Comparison of ENCODE assay signal across 21 cellular contexts in genomic region chr20:33524261-33524660, GRCh38. TPM values are rescaled to one million over a fixed set of nuclear protein-coding genes. Genes with fewer than 3 reads are reported as not detected.
DNase-seq lines count a peak whose midpoint lies in the region; ATAC-seq and TF ChIP-seq lines count a peak whose summit lies in the region.
"Had no signal": no experiment of that assay in that cellular context is flagged by ENCODE, and none has a peak within 500 bp of the region (broad histone marks: within the 10 kb centered on the region; RNA-seq: fewer than 3 reads in every experiment).

No MANE protein-coding gene starts in this region.

- H3K9ac ChIP-seq in Karpas-422 (ENCODE audit: low read length): no peak overlapping the region
- H3K9ac ChIP-seq: BLaER1 treated with 17β-estradiol and CSF1 and Interleukin-3, amounts not matched to agents 10 nM and 100 nM had no signal

- peaks cover 25% of the 10 kb centered on the region for H3K4me1 Mint-ChIP-seq in T-helper 17 cell

- H3K27me3 Mint-ChIP-seq in T-helper 17 cell: no peaks in the 10 kb centered on the region
- H3K27me3 Mint-ChIP-seq: CD4-positive, alpha-beta memory T cell had no signal

- H3K4me3 ChIP-seq in Karpas-422 (ENCODE audit: low read length): no peak overlapping the region
- H3K4me3 ChIP-seq in fibroblast of the aortic adventitia (ENCODE audit: low read depth, low read length): no peak overlapping the region
- H3K4me3 ChIP-seq: BLaER1 treated with 17β-estradiol and CSF1 and Interleukin-3, amounts not matched to agents 10 nM and 100 nM; Peyer's patch had no signal

- DNase-seq in Karpas-422: no peak
- peak; percentile 73 for DNase-seq in astrocyte of the hippocampus (ENCODE audit: low read depth, low spot score)
- DNase-seq in fibroblast of the aortic adventitia (ENCODE audit: low read depth): peak; percentile 25
- no peak for DNase-seq in kidney tubule cell (ENCODE audit: low spot score)
- DNase-seq in DMS53 (lab: John Stamatoyannopoulos, UW): no peak
- DNase-seq in T-helper 17 cell: no peak
- no peak for DNase-seq in DMS114 treated with DMSO at 0.1 percent for 48 hours (lab: John Stamatoyannopoulos, UW; ENCODE audit: unreplicated experiment)
- DNase-seq: ACHN; Caco-2; CD4-positive, alpha-beta memory T cell; GDM1; NCI-H1092; NCI-H1436; NCI-H187 treated with DMSO at 0.1 percent for 48 hours; NCI-H2107; NCI-H510A; NCI-H748 treated with DMSO at 0.1 percent for 48 hours; NK-92 treated with Interleukin-12 subunit alpha and Interleukin-12 subunit beta, amount 100 ng/mL, for 24 hours; Peyer's patch had no signal

- H3K36me3 ChIP-seq in Karpas-422 (ENCODE audit: insufficient read depth, low read length): peaks cover 3% of the 10 kb centered on the region; the same call in 1 of the 2 replicates
- H3K36me3 ChIP-seq: Peyer's patch had no signal

- TF ChIP-seq CTCF in fibroblast of the aortic adventitia (IDR thresholded peaks at IDR 0.05; ENCODE audit: insufficient read depth, low read length): no peak

- no peak overlapping the region for H3K4me2 ChIP-seq in Karpas-422 (ENCODE audit: low read depth, low read length, poor library complexity, severe bottlenecking)
- H3K4me2 ChIP-seq: BLaER1 treated with 17β-estradiol and CSF1 and Interleukin-3, amounts not matched to agents 10 nM and 100 nM had no signal

- no peaks in the 10 kb centered on the region for H3K9me2 ChIP-seq in Karpas-422 (replicated peaks; ENCODE audit: insufficient read depth, low read length)

- peak overlapping the region; percentile 49 for H3K27ac ChIP-seq in Karpas-422 (ENCODE audit: low read length)
- H3K27ac ChIP-seq: BLaER1 treated with 17β-estradiol and CSF1 and Interleukin-3, amounts not matched to agents 10 nM and 100 nM; Peyer's patch had no signal

- H4K20me1 ChIP-seq in Karpas-422 (ENCODE audit: insufficient read depth, low read depth, low read length): peaks cover 4% of the 10 kb centered on the region; the same call in 1 of the 2 replicates

- peaks cover 74% of the 10 kb centered on the region for H3K4me1 ChIP-seq in Karpas-422 (ENCODE audit: low read length)
- H3K4me1 ChIP-seq: Caco-2, Peyer's patch had no signal

- no peaks in the 10 kb centered on the region for H3K27me3 ChIP-seq in Karpas-422 (ENCODE audit: low read length)
- H3K27me3 ChIP-seq: BLaER1 treated with 17β-estradiol and CSF1 and Interleukin-3, amounts not matched to agents 10 nM and 100 nM; Peyer's patch had no signal

- H3K4me3 Mint-ChIP-seq in T-helper 17 cell: no peak overlapping the region
- H3K4me3 Mint-ChIP-seq: CD4-positive, alpha-beta memory T cell had no signal

- H3K36me3 Mint-ChIP-seq in T-helper 17 cell (ENCODE audit: low read depth): no peaks in the 10 kb centered on the region

- no peak overlapping the region for H3K27ac Mint-ChIP-seq in T-helper 17 cell

- no peak for ATAC-seq in T-helper 17 cell
- ATAC-seq: SK-N-SH treated with all-trans-retinoic acid at 6 μM for 48 hours had no signal

- H2AFZ ChIP-seq in Karpas-422 (ENCODE audit: low read length): no peak overlapping the region

- H3K79me2 ChIP-seq in Karpas-422 (ENCODE audit: low read length): peaks cover 99% of the 10 kb centered on the region

- H3K9me3 ChIP-seq in Karpas-422 (ENCODE audit: low read length) (no peaks in the 10 kb centered on the region), T-helper 17 cell (ENCODE audit: control insufficient read depth, low read length, poor library complexity, severe bottlenecking) (no peaks in the 10 kb centered on the region)
- H3K9me3 ChIP-seq: BLaER1 treated with 17β-estradiol and CSF1 and Interleukin-3, amounts not matched to agents 10 nM and 100 nM; Caco-2; Peyer's patch had no signal

RNA-seq across cellular contexts. Expression of gene CBFA2T2, which starts 34.4 kb away (rescaled TPM):
- total RNA-seq in Karpas-422 (2014; rRNA removed; shearing (Covaris generic); ENCODE audit: low replicate concordance): 47.6 and 54.8 TPM in 2 replicates
- total RNA-seq in fibroblast of the aortic adventitia (ENCODE audit: low replicate concordance): 7.6 and 11.7 TPM in 2 replicates
- 10 to 100 TPM; 26.6 to 29.5 TPM for total RNA-seq in T-helper 17 cell

Comparison
In these comparisons a context has a peak if more than half of its experiments do, and no peak if none do; other contexts are left out.
1. DNase-seq: peak in astrocyte of the hippocampus (single experiment) and fibroblast of the aortic adventitia (single experiment); none in Karpas-422 (single experiment), kidney tubule cell (single experiment), DMS53 (single experiment), T-helper 17 cell (0 of 3) and DMS114 treated with DMSO at 0.1 percent for 48 hours (single experiment).